In genomic region chr6:139433647-139434419, GRCh38 we compare ENCODE assay signal across 12 cellular contexts. TPM values are rescaled to one million over a fixed set of nuclear protein-coding genes. Genes with fewer than 3 reads are reported as not detected.
DNase-seq lines count a peak whose midpoint lies in the region; ATAC-seq and TF ChIP-seq lines count a peak whose summit lies in the region.
"Had no signal": no experiment of that assay in that cellular context is flagged by ENCODE, and none has a peak within 500 bp of the region (broad histone marks: within the 10 kb centered on the region; RNA-seq: fewer than 3 reads in every experiment).

No MANE protein-coding gene starts in this region.

- CTCF ChIA-PET in WTC11 (lab: Charles Lee) = no interaction called here

- TF ChIP-seq CTCF in WTC11 (IDR thresholded peaks at IDR 0.05) = no peak

- peak; percentile 45 for DNase-seq in EH (ENCODE audit: low read depth)
- peak; percentile 40 for DNase-seq in NCI-H69 (lab: John Stamatoyannopoulos, UW)
- peak; percentile 24 for DNase-seq in dedifferentiated amniotic fluid mesenchymal stem cell (ENCODE audit: extremely low spot score)
- DNase-seq in lung microvascular endothelial cell (ENCODE audit: low read depth in 2 of 2) = peak; percentile 9 to 59
- DNase-seq in stimulated activated naive CD8-positive, alpha-beta T cell treated with anti-CD3 and anti-CD28 coated beads, Interleukin-15, amount 100 ng/mL, for 72 hours = no peak
- DNase-seq in WTC11 (ENCODE audit: low spot score) = no peak
- DNase-seq: activated CD4-positive, alpha-beta T cell treated with anti-CD3 and anti-CD28 coated beads, Interleukin-2, amount 50 U/mL, for 4 hours; activated naive CD4-positive, alpha-beta T cell treated with anti-CD3 and anti-CD28 coated beads, Interleukin-2, amount 10 ng/mL, durations not matched to agents 7 days and 5 days; CD8-positive, alpha-beta memory T cell; NCI-H2107 had no signal

- no peak for ATAC-seq in stimulated activated naive CD8-positive, alpha-beta T cell treated with anti-CD3 and anti-CD28 coated beads, Interleukin-15, amount 100 ng/mL, for 72 hours
- ATAC-seq in WTC11 = no peak
- no peak for ATAC-seq in GM19351 (IDR thresholded peaks at IDR 0.05; ENCODE audit: unreplicated experiment)
- ATAC-seq in GM19023 (IDR thresholded peaks at IDR 0.05; ENCODE audit: unreplicated experiment) = no peak

- H3K27ac Mint-ChIP-seq in stimulated activated naive CD8-positive, alpha-beta T cell treated with anti-CD3 and anti-CD28 coated beads, Interleukin-15, amount 100 ng/mL, for 72 hours = peak overlapping the region in 1 of 2 donors; percentile 37
- no peak overlapping the region for H3K27ac Mint-ChIP-seq in WTC11
- H3K27ac Mint-ChIP-seq: activated naive CD4-positive, alpha-beta T cell treated with anti-CD3 and anti-CD28 coated beads, Interleukin-2, amount 10 ng/mL, durations not matched to agents 7 days and 5 days had no signal

- POLR2A ChIA-PET in WTC11 (lab: Charles Lee) = no interaction called here

- H3K36me3 Mint-ChIP-seq in WTC11 = peaks cover 12% of the 10 kb centered on the region
- H3K36me3 Mint-ChIP-seq: activated naive CD4-positive, alpha-beta T cell treated with anti-CD3 and anti-CD28 coated beads, Interleukin-2, amount 10 ng/mL, durations not matched to agents 7 days and 5 days had no signal

- no peaks in the 10 kb centered on the region for H3K4me1 Mint-ChIP-seq in stimulated activated naive CD8-positive, alpha-beta T cell treated with anti-CD3 and anti-CD28 coated beads, Interleukin-15, amount 100 ng/mL, for 72 hours
- H3K4me1 Mint-ChIP-seq in WTC11 = peaks cover 4% of the 10 kb centered on the region
- H3K4me1 Mint-ChIP-seq: activated naive CD4-positive, alpha-beta T cell treated with anti-CD3 and anti-CD28 coated beads, Interleukin-2, amount 10 ng/mL, durations not matched to agents 7 days and 5 days had no signal

- H3K9me3 Mint-ChIP-seq in stimulated activated naive CD8-positive, alpha-beta T cell treated with anti-CD3 and anti-CD28 coated beads, Interleukin-15, amount 100 ng/mL, for 72 hours = peaks cover 10 to 18% of the 10 kb centered on the region in 2 donors
- peaks cover 15% of the 10 kb centered on the region for H3K9me3 Mint-ChIP-seq in WTC11
- H3K9me3 Mint-ChIP-seq: activated naive CD4-positive, alpha-beta T cell treated with anti-CD3 and anti-CD28 coated beads, Interleukin-2, amount 10 ng/mL, durations not matched to agents 7 days and 5 days had no signal

- peaks cover 9% of the 10 kb centered on the region for H3K27me3 Mint-ChIP-seq in stimulated activated naive CD8-positive, alpha-beta T cell treated with anti-CD3 and anti-CD28 coated beads, Interleukin-15, amount 100 ng/mL, for 72 hours
- no peaks in the 10 kb centered on the region for H3K27me3 Mint-ChIP-seq in WTC11 (ENCODE audit: low read depth)

- no peak overlapping the region for H3K4me3 Mint-ChIP-seq in stimulated activated naive CD8-positive, alpha-beta T cell treated with anti-CD3 and anti-CD28 coated beads, Interleukin-15, amount 100 ng/mL, for 72 hours
- H3K4me3 Mint-ChIP-seq in WTC11 = no peak overlapping the region
- H3K4me3 Mint-ChIP-seq: activated naive CD4-positive, alpha-beta T cell treated with anti-CD3 and anti-CD28 coated beads, Interleukin-2, amount 10 ng/mL, durations not matched to agents 7 days and 5 days; CD8-positive, alpha-beta memory T cell had no signal

TF ChIP-seq in WTC11, 78 proteins besides CTCF, POLR2A, EP300 and RAD21:
- TF ChIP-seq SP1 (CRISPR knock-in tag; conservative IDR thresholded peaks at IDR 0.05) = no peak
- TF ChIP-seq KAT7 (CRISPR knock-in tag; IDR thresholded peaks at IDR 0.05; ENCODE audit: borderline replicate concordance) = no peak
- no peak for TF ChIP-seq STAT6 (CRISPR knock-in tag; conservative IDR thresholded peaks at IDR 0.05; ENCODE audit: low read depth)
- TF ChIP-seq, protein P1, sequence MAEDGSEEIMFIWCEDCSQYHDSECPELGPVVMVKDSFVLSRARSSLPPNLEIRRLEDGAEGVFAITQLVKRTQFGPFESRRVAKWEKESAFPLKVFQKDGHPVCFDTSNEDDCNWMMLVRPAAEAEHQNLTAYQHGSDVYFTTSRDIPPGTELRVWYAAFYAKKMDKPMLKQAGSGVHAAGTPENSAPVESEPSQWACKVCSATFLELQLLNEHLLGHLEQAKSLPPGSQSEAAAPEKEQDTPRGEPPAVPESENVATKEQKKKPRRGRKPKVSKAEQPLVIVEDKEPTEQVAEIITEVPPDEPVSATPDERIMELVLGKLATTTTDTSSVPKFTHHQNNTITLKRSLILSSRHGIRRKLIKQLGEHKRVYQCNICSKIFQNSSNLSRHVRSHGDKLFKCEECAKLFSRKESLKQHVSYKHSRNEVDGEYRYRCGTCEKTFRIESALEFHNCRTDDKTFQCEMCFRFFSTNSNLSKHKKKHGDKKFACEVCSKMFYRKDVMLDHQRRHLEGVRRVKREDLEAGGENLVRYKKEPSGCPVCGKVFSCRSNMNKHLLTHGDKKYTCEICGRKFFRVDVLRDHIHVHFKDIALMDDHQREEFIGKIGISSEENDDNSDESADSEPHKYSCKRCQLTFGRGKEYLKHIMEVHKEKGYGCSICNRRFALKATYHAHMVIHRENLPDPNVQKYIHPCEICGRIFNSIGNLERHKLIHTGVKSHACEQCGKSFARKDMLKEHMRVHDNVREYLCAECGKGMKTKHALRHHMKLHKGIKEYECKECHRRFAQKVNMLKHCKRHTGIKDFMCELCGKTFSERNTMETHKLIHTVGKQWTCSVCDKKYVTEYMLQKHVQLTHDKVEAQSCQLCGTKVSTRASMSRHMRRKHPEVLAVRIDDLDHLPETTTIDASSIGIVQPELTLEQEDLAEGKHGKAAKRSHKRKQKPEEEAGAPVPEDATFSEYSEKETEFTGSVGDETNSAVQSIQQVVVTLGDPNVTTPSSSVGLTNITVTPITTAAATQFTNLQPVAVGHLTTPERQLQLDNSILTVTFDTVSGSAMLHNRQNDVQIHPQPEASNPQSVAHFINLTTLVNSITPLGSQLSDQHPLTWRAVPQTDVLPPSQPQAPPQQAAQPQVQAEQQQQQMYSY (CRISPR knock-in tag; IDR thresholded peaks at IDR 0.05) = no peak
- TF ChIP-seq CDX4 (CRISPR knock-in tag; IDR thresholded peaks at IDR 0.05; ENCODE audit: borderline replicate concordance) = no peak
- TF ChIP-seq TP53 (CRISPR knock-in tag; IDR thresholded peaks at IDR 0.05) = no peak
- TF ChIP-seq ZNF425 (CRISPR knock-in tag; conservative IDR thresholded peaks at IDR 0.05) = no peak
- no peak for TF ChIP-seq ELF4 (CRISPR knock-in tag; IDR thresholded peaks at IDR 0.05; ENCODE audit: low read depth)

RNA-seq across cellular contexts. Expression of gene CITED2, which starts 59.4 kb away (rescaled TPM):
- total RNA-seq in lung microvascular endothelial cell (10.7 and 15.9 TPM in 2 replicates), WTC11 (2021) (63.4 to 82.3 TPM (median 81.8 TPM) in 3 replicates)

Comparison
In these comparisons a context has a peak if more than half of its experiments do, and no peak if none do; other contexts are left out.
1. DNase-seq: peak in EH (single experiment), NCI-H69 (single experiment), dedifferentiated amniotic fluid mesenchymal stem cell (single experiment) and lung microvascular endothelial cell (2 of 2); none in stimulated activated naive CD8-positive, alpha-beta T cell treated with anti-CD3 and anti-CD28 coated beads, Interleukin-15, amount 100 ng/mL, for 72 hours (0 of 2) and WTC11 (single experiment).